1 cellular context compared by ENCODE assay signal in the genomic region with DNA sequence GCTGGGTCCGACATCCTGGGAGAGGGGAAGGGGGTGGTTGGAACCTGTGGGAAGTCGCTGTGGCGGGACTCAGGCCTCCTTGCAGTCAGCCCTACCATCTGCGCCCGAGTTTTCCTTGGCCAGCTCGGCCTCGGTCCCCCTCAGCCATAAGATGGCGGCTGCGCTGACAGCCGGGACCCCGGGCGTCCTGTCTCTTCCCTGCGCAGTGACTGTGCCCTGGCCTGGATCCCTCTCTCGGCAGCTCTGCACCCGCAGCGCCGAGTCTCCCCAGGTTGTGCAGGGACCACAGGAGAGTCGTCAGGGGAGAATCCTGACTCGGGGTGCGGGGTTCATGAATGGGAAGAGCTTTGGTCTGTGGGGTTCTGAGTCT.
TF ChIP-seq lines count a peak whose summit lies in the region.

No MANE protein-coding gene starts in this region.

TF ChIP-seq in IMR-90, 13 proteins besides CTCF, POLR2A, EP300 and RAD21 (continued from another document):
- TF ChIP-seq MXI1 (IDR thresholded peaks at IDR 0.05; ENCODE audit: borderline replicate concordance, low read depth, low read length), result no peak
- no peak for TF ChIP-seq NFE2L2 (IDR thresholded peaks at IDR 0.05; ENCODE audit: low read depth, low read length)
- TF ChIP-seq CEBPB (IDR thresholded peaks at IDR 0.05; ENCODE audit: low read depth, low read length), result no peak
- TF ChIP-seq MAFK (IDR thresholded peaks at IDR 0.05; ENCODE audit: low read depth, low read length), result no peak
- TF ChIP-seq RFX5 (IDR thresholded peaks at IDR 0.05; ENCODE audit: low read depth, low read length), result no peak
- no peak for TF ChIP-seq RCOR1 (IDR thresholded peaks at IDR 0.05; ENCODE audit: insufficient replicate concordance, low read length)
- TF ChIP-seq FOS (IDR thresholded peaks at IDR 0.05; ENCODE audit: low read depth, low read length), result no peak
- no peak for TF ChIP-seq CHD1 (IDR thresholded peaks at IDR 0.05; ENCODE audit: low read depth, low read length)
